Comparison of ENCODE assay signal across 35 cellular contexts in the genomic region with DNA sequence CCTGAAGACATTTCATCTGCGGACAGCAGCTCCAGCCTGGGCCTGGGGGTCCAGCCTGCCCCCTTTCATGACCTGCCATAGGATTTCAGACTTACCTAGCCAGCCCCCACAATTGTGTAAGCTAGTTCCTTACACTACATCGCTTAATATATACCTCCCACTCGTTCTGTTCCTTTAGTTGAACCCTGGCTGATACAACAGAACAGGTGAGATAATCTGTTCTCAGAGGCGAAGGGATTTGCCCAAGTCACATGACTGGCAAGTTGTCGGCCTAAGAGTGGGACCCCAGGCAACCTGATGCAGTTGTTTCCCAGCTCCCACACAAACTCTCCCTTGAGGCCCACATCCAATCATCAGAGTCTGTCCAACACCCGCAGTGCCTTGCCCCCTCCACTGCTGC.
"Had no signal": no experiment of that assay in that cellular context is flagged by ENCODE, and none has a peak within 500 bp of the region (broad histone marks: within the 10 kb centered on the region; RNA-seq: fewer than 3 reads in every experiment).

No MANE protein-coding gene starts in this region.

- H3K27ac ChIP-seq: ascending aorta, KMS-11, WERI-Rb-1 had no signal

- H3K9ac ChIP-seq: KMS-11 had no signal

- H3K27ac Mint-ChIP-seq: activated CD4-positive, alpha-beta T cell treated with anti-CD3 and anti-CD28 coated beads, Interleukin-2, amount 10 ng/mL, durations not matched to agents 24 days and 14 days; activated CD8-positive, alpha-beta T cell treated with anti-CD3 and anti-CD28 coated beads for 36 hours; activated naive CD4-positive, alpha-beta T cell treated with anti-CD3 and anti-CD28 coated beads, Interleukin-2, amount 50 U/mL, for 24 hours; activated naive CD8-positive, alpha-beta T cell treated with anti-CD3 and anti-CD28 coated beads, Interleukin-2, amount 10 ng/mL, durations not matched to agents 7 days and 5 days; activated T-cell treated with anti-CD3 and anti-CD28 coated beads, Interleukin-2, amount 50 U/mL, for 24 hours; activated T-helper 2 cell treated with anti-CD3 and anti-CD28 coated beads, Interferon-gamma antibody, Interleukin-2, Interleukin-4, amounts not matched to agents 10 μg/mL and 5 μg/mL and 100 μg/mL, durations not matched to agents 14 hours and 24 hours and 36 hours; T-cell had no signal

- H3K36me3 Mint-ChIP-seq: activated naive CD4-positive, alpha-beta T cell treated with anti-CD3 and anti-CD28 coated beads, Interleukin-2, amount 50 U/mL, for 24 hours; activated naive CD8-positive, alpha-beta T cell treated with anti-CD3 and anti-CD28 coated beads, Interleukin-2, amount 10 ng/mL, durations not matched to agents 7 days and 5 days; T-cell had no signal

- H3K4me1 ChIP-seq: ascending aorta, breast epithelium had no signal

- ATAC-seq: PC-3, Right ventricle myocardium inferior had no signal

- H3K27me3 ChIP-seq: ascending aorta, breast epithelium, Peyer's patch had no signal

- H3K9me3 Mint-ChIP-seq: activated CD4-positive, alpha-beta T cell treated with anti-CD3 and anti-CD28 coated beads, Interleukin-2, amount 10 ng/mL, durations not matched to agents 24 days and 14 days; activated CD8-positive, alpha-beta T cell treated with anti-CD3 and anti-CD28 coated beads for 36 hours; activated naive CD4-positive, alpha-beta T cell treated with anti-CD3 and anti-CD28 coated beads, Interleukin-2, amount 50 U/mL, for 24 hours; activated naive CD8-positive, alpha-beta T cell treated with anti-CD3 and anti-CD28 coated beads, Interleukin-2, amount 10 ng/mL, durations not matched to agents 7 days and 5 days; activated T-cell treated with anti-CD3 and anti-CD28 coated beads, Interleukin-2, amount 50 U/mL, for 24 hours; activated T-helper 2 cell treated with anti-CD3 and anti-CD28 coated beads, Interferon-gamma antibody, Interleukin-2, Interleukin-4, amounts not matched to agents 10 μg/mL and 5 μg/mL and 100 μg/mL, durations not matched to agents 14 hours and 24 hours and 36 hours; T-cell had no signal

- H3K4me3 ChIP-seq: ascending aorta, breast epithelium, Peyer's patch had no signal

- H3K4me3 Mint-ChIP-seq: activated CD4-positive, alpha-beta T cell treated with anti-CD3 and anti-CD28 coated beads, Interleukin-2, amount 10 ng/mL, durations not matched to agents 24 days and 14 days; activated CD8-positive, alpha-beta T cell treated with anti-CD3 and anti-CD28 coated beads for 36 hours; activated naive CD4-positive, alpha-beta T cell treated with anti-CD3 and anti-CD28 coated beads, Interleukin-2, amount 50 U/mL, for 24 hours; activated naive CD8-positive, alpha-beta T cell treated with anti-CD3 and anti-CD28 coated beads, Interleukin-2, amount 10 ng/mL, durations not matched to agents 7 days and 5 days; activated T-cell treated with anti-CD3 and anti-CD28 coated beads, Interleukin-2, amount 50 U/mL, for 24 hours; T-cell had no signal

- DNase-seq: activated CD4-positive, alpha-beta T cell treated with anti-CD3 and anti-CD28 coated beads for 1 hour; activated CD4-positive, alpha-beta T cell treated with anti-CD3 and anti-CD28 coated beads, Interleukin-2, amount 10 ng/mL, durations not matched to agents 24 days and 14 days; activated CD4-positive, alpha-beta T cell treated with anti-CD3 and anti-CD28 coated beads, Interleukin-2, amount 50 U/mL, for 4 hours; activated CD4-positive, CD25-positive, alpha-beta regulatory T cell; activated CD8-positive, alpha-beta T cell treated with anti-CD3 and anti-CD28 coated beads for 36 hours; activated gamma-delta T cell; activated naive CD4-positive, alpha-beta T cell treated with Interleukin-2 at 50 U/mL for 16 hours; activated naive CD8-positive, alpha-beta T cell treated with anti-CD3 and anti-CD28 coated beads, Interleukin-2, amount 10 ng/mL, durations not matched to agents 7 days and 5 days; activated T-cell treated with anti-CD3 and anti-CD28 coated beads, Interleukin-2, amount 50 U/mL, for 24 hours; amygdala; MM.1S; MV-4-11; NCI-H1092; NCI-H1436 treated with DMSO at 0.1 percent for 48 hours; NCI-H1694 treated with DMSO at 0.1 percent for 48 hours; NCI-H2029; NCI-H345; NCI-H510A; NCI-H526; NCI-H748 treated with DMSO at 0.1 percent for 48 hours; NK-92 treated with Interleukin-12 subunit alpha and Interleukin-12 subunit beta, amount 100 ng/mL, for 24 hours; PC-3; Peyer's patch; RPMI8226; SIG-M5; T-cell; T-helper 2 cell; T-helper 9 cell; WERI-Rb-1 had no signal

- H3K36me3 ChIP-seq: ascending aorta, breast epithelium, Peyer's patch, WERI-Rb-1 had no signal

- H3K27me3 Mint-ChIP-seq: activated CD8-positive, alpha-beta T cell treated with anti-CD3 and anti-CD28 coated beads for 36 hours; activated naive CD4-positive, alpha-beta T cell treated with anti-CD3 and anti-CD28 coated beads, Interleukin-2, amount 50 U/mL, for 24 hours; activated T-cell treated with anti-CD3 and anti-CD28 coated beads, Interleukin-2, amount 50 U/mL, for 24 hours; T-cell had no signal

- H3K4me2 ChIP-seq: KMS-11 had no signal

- H3K9me3 ChIP-seq: ascending aorta, breast epithelium, Peyer's patch had no signal
